Comparison of ENCODE assay signal across 1 cellular context in the genomic region with DNA sequence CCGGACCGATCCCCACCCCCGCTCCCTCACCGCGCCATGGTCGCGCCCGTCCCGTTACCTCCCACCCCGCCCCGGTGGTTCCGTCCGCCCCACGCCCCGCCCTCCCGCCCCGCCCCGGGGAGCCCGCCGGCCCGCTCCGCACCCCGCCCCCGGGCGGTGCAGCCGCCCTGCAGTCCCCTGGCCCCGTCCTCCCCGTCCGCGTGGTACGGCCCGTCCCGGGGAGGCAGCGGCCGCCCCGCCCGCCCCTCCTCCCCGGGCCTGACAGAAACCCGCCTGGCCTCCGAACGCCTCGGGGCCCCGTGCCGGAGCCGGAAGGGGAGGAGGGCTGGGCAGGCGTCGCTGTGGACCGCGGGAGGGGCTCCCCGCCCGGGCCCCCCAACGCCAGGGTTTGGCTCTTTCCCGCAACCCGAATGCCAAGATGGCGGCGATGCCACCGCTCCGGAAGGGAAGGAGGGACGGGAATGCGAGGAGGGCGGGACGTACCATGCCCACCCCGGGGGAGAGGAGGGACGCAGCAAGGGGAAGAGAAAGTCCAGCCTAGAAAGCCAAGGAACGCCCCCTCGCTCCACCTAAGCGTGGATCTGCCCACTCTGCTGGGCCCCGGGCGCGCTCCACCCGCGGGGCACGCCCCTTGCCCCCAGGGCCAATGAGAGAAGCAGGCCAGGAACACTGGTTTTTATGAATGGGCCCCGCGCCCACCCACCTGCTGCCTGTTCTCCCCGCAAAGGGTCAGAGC.
TF ChIP-seq lines count a peak whose summit lies in the region.

A gene (minus strand): TSS at position 56 of the 736 bp plus-strand sequence. CDS start 132 bp downstream, outside the sequence.

TF ChIP-seq in HepG2, 621 proteins besides CTCF, POLR2A, EP300 and RAD21 (continued from another document and continues in another):
- TF ChIP-seq, protein P1, sequence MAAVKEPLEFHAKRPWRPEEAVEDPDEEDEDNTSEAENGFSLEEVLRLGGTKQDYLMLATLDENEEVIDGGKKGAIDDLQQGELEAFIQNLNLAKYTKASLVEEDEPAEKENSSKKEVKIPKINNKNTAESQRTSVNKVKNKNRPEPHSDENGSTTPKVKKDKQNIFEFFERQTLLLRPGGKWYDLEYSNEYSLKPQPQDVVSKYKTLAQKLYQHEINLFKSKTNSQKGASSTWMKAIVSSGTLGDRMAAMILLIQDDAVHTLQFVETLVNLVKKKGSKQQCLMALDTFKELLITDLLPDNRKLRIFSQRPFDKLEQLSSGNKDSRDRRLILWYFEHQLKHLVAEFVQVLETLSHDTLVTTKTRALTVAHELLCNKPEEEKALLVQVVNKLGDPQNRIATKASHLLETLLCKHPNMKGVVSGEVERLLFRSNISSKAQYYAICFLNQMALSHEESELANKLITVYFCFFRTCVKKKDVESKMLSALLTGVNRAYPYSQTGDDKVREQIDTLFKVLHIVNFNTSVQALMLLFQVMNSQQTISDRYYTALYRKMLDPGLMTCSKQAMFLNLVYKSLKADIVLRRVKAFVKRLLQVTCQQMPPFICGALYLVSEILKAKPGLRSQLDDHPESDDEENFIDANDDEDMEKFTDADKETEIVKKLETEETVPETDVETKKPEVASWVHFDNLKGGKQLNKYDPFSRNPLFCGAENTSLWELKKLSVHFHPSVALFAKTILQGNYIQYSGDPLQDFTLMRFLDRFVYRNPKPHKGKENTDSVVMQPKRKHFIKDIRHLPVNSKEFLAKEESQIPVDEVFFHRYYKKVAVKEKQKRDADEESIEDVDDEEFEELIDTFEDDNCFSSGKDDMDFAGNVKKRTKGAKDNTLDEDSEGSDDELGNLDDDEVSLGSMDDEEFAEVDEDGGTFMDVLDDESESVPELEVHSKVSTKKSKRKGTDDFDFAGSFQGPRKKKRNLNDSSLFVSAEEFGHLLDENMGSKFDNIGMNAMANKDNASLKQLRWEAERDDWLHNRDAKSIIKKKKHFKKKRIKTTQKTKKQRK (IDR thresholded peaks at IDR 0.05; ENCODE audit: low read length), result no peak
- peak; percentile 32; the same call in 1 of the 2 replicates for TF ChIP-seq ZMYM3 (CRISPR knock-in tag; IDR thresholded peaks at IDR 0.05)
- TF ChIP-seq HNF4G (IDR thresholded peaks at IDR 0.05; ENCODE audit: borderline replicate concordance, low read depth, low read length), result peak; percentile 36; the same call in 1 of the 2 replicates
- TF ChIP-seq HNF4G (CRISPR knock-in tag; IDR thresholded peaks at IDR 0.05; ENCODE audit: borderline replicate concordance, low read depth), result peak; percentile 65
- no peak for TF ChIP-seq NPAS2 (CRISPR knock-in tag; IDR thresholded peaks at IDR 0.05; ENCODE audit: borderline replicate concordance)
- no peak for TF ChIP-seq HMGA1 (CRISPR knock-in tag; conservative IDR thresholded peaks at IDR 0.05)
- TF ChIP-seq WIZ (CRISPR knock-in tag; IDR thresholded peaks at IDR 0.05), result no peak; the same call in 1 of the 2 replicates
- TF ChIP-seq, protein P2, sequence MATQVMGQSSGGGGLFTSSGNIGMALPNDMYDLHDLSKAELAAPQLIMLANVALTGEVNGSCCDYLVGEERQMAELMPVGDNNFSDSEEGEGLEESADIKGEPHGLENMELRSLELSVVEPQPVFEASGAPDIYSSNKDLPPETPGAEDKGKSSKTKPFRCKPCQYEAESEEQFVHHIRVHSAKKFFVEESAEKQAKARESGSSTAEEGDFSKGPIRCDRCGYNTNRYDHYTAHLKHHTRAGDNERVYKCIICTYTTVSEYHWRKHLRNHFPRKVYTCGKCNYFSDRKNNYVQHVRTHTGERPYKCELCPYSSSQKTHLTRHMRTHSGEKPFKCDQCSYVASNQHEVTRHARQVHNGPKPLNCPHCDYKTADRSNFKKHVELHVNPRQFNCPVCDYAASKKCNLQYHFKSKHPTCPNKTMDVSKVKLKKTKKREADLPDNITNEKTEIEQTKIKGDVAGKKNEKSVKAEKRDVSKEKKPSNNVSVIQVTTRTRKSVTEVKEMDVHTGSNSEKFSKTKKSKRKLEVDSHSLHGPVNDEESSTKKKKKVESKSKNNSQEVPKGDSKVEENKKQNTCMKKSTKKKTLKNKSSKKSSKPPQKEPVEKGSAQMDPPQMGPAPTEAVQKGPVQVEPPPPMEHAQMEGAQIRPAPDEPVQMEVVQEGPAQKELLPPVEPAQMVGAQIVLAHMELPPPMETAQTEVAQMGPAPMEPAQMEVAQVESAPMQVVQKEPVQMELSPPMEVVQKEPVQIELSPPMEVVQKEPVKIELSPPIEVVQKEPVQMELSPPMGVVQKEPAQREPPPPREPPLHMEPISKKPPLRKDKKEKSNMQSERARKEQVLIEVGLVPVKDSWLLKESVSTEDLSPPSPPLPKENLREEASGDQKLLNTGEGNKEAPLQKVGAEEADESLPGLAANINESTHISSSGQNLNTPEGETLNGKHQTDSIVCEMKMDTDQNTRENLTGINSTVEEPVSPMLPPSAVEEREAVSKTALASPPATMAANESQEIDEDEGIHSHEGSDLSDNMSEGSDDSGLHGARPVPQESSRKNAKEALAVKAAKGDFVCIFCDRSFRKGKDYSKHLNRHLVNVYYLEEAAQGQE (IDR thresholded peaks at IDR 0.05; ENCODE audit: borderline replicate concordance in 1 of 2, low read depth in 1 of 2, low read length in 2 of 2), result peak in 1 of 2 experiments; percentile 21; a peak in 1 of 4 replicates
- TF ChIP-seq, protein P3, sequence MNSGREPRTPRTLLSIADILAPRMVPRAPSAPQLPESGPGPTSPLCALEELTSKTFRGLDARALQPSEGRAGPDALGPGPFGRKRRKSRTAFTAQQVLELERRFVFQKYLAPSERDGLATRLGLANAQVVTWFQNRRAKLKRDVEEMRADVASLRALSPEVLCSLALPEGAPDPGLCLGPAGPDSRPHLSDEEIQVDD (CRISPR knock-in tag; IDR thresholded peaks at IDR 0.05; ENCODE audit: borderline replicate concordance), result no peak
- TF ChIP-seq ZNF577 (CRISPR knock-in tag; IDR thresholded peaks at IDR 0.05; ENCODE audit: borderline replicate concordance, low read depth), result no peak
- peak; percentile 61 for TF ChIP-seq ELF3 (CRISPR knock-in tag; IDR thresholded peaks at IDR 0.05)
- TF ChIP-seq, protein P4, sequence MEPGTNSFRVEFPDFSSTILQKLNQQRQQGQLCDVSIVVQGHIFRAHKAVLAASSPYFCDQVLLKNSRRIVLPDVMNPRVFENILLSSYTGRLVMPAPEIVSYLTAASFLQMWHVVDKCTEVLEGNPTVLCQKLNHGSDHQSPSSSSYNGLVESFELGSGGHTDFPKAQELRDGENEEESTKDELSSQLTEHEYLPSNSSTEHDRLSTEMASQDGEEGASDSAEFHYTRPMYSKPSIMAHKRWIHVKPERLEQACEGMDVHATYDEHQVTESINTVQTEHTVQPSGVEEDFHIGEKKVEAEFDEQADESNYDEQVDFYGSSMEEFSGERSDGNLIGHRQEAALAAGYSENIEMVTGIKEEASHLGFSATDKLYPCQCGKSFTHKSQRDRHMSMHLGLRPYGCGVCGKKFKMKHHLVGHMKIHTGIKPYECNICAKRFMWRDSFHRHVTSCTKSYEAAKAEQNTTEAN (CRISPR knock-in tag; conservative IDR thresholded peaks at IDR 0.05), result peak; percentile 56; the same call in 1 of the 2 replicates
- TF ChIP-seq ZNF563 (CRISPR knock-in tag; IDR thresholded peaks at IDR 0.05), result peak; percentile 77
- TF ChIP-seq CENPT (CRISPR knock-in tag; IDR thresholded peaks at IDR 0.05; ENCODE audit: low read depth), result no peak
- no peak for TF ChIP-seq IKZF4 (CRISPR knock-in tag; IDR thresholded peaks at IDR 0.05; ENCODE audit: borderline replicate concordance, low read depth, not compliant biosample characterization)
- TF ChIP-seq, protein P5, sequence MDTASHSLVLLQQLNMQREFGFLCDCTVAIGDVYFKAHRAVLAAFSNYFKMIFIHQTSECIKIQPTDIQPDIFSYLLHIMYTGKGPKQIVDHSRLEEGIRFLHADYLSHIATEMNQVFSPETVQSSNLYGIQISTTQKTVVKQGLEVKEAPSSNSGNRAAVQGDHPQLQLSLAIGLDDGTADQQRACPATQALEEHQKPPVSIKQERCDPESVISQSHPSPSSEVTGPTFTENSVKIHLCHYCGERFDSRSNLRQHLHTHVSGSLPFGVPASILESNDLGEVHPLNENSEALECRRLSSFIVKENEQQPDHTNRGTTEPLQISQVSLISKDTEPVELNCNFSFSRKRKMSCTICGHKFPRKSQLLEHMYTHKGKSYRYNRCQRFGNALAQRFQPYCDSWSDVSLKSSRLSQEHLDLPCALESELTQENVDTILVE (CRISPR knock-in tag; IDR thresholded peaks at IDR 0.05), result peak; percentile 99
- TF ChIP-seq U2AF2 (IDR thresholded peaks at IDR 0.05; ENCODE audit: low read depth, low read length), result 0 out of 2 replicates have a peak, but pooled peaks have one; percentile 44
- TF ChIP-seq, protein P6, sequence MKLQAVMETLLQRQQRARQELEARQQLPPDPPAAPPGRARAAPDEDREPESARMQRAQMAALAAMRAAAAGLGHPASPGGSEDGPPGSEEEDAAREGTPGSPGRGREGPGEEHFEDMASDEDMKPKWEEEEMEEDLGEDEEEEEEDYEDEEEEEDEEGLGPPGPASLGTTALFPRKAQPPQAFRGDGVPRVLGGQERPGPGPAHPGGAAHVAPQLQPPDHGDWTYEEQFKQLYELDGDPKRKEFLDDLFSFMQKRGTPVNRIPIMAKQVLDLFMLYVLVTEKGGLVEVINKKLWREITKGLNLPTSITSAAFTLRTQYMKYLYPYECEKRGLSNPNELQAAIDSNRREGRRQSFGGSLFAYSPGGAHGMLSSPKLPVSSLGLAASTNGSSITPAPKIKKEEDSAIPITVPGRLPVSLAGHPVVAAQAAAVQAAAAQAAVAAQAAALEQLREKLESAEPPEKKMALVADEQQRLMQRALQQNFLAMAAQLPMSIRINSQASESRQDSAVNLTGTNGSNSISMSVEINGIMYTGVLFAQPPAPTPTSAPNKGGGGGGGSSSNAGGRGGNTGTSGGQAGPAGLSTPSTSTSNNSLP (IDR thresholded peaks at IDR 0.05; ENCODE audit: low read depth, low read length), result no peak
- TF ChIP-seq SP5 (CRISPR knock-in tag; IDR thresholded peaks at IDR 0.05; ENCODE audit: borderline replicate concordance, low read depth), result peak; percentile 95
- TF ChIP-seq ZNF225 (CRISPR knock-in tag; IDR thresholded peaks at IDR 0.05), result no peak; the same call in 1 of the 2 replicates
- TF ChIP-seq PHF5A (CRISPR knock-in tag; IDR thresholded peaks at IDR 0.05; ENCODE audit: low read depth, unreplicated experiment), result peak; percentile 47
- no peak for TF ChIP-seq ZNF496 (CRISPR knock-in tag; IDR thresholded peaks at IDR 0.05; ENCODE audit: insufficient replicate concordance)
- no peak for TF ChIP-seq ISX (CRISPR knock-in tag; conservative IDR thresholded peaks at IDR 0.05)
- TF ChIP-seq, protein P7, sequence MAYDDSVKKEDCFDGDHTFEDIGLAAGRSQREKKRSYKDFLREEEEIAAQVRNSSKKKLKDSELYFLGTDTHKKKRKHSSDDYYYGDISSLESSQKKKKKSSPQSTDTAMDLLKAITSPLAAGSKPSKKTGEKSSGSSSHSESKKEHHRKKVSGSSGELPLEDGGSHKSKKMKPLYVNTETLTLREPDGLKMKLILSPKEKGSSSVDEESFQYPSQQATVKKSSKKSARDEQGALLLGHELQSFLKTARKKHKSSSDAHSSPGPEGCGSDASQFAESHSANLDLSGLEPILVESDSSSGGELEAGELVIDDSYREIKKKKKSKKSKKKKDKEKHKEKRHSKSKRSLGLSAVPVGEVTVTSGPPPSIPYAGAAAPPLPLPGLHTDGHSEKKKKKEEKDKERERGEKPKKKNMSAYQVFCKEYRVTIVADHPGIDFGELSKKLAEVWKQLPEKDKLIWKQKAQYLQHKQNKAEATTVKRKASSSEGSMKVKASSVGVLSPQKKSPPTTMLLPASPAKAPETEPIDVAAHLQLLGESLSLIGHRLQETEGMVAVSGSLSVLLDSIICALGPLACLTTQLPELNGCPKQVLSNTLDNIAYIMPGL (CRISPR knock-in tag; IDR thresholded peaks at IDR 0.05; ENCODE audit: borderline replicate concordance in 1 of 2, low read depth in 1 of 2), result peak; percentile 75 to 93
- TF ChIP-seq SATB2 (CRISPR knock-in tag; IDR thresholded peaks at IDR 0.05), result no peak
- 0 out of 2 replicates have a peak, but pooled peaks have one; percentile 60 for TF ChIP-seq ZNF772 (CRISPR knock-in tag; IDR thresholded peaks at IDR 0.05)
- TF ChIP-seq SPEN (CRISPR knock-in tag; IDR thresholded peaks at IDR 0.05; ENCODE audit: low read depth), result peak; percentile 90
- peak; percentile 89; the same call in 1 of the 2 replicates for TF ChIP-seq ZNF615 (CRISPR knock-in tag; IDR thresholded peaks at IDR 0.05; ENCODE audit: borderline replicate concordance)
- TF ChIP-seq LCORL (IDR thresholded peaks at IDR 0.05), result no peak
- TF ChIP-seq LCORL (CRISPR knock-in tag; IDR thresholded peaks at IDR 0.05), result peak; percentile 53; the same call in 1 of the 2 replicates
- TF ChIP-seq ZNF468 (CRISPR knock-in tag; IDR thresholded peaks at IDR 0.05), result no peak
- TF ChIP-seq HHEX (CRISPR knock-in tag; IDR thresholded peaks at IDR 0.05), result no peak
- TF ChIP-seq ZNF569 (CRISPR knock-in tag; IDR thresholded peaks at IDR 0.05; ENCODE audit: borderline replicate concordance), result no peak
- TF ChIP-seq, protein P8, sequence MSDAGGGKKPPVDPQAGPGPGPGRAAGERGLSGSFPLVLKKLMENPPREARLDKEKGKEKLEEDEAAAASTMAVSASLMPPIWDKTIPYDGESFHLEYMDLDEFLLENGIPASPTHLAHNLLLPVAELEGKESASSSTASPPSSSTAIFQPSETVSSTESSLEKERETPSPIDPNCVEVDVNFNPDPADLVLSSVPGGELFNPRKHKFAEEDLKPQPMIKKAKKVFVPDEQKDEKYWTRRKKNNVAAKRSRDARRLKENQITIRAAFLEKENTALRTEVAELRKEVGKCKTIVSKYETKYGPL (CRISPR knock-in tag; IDR thresholded peaks at IDR 0.05), result no peak
- TF ChIP-seq JUN (CRISPR knock-in tag; IDR thresholded peaks at IDR 0.05), result peak; percentile 63; the same call in 1 of the 2 replicates
- no peak for TF ChIP-seq FLYWCH1 (CRISPR knock-in tag; IDR thresholded peaks at IDR 0.05)
- TF ChIP-seq MBD4 (IDR thresholded peaks at IDR 0.05; ENCODE audit: borderline replicate concordance, low read length), result no peak
- TF ChIP-seq, protein P9, sequence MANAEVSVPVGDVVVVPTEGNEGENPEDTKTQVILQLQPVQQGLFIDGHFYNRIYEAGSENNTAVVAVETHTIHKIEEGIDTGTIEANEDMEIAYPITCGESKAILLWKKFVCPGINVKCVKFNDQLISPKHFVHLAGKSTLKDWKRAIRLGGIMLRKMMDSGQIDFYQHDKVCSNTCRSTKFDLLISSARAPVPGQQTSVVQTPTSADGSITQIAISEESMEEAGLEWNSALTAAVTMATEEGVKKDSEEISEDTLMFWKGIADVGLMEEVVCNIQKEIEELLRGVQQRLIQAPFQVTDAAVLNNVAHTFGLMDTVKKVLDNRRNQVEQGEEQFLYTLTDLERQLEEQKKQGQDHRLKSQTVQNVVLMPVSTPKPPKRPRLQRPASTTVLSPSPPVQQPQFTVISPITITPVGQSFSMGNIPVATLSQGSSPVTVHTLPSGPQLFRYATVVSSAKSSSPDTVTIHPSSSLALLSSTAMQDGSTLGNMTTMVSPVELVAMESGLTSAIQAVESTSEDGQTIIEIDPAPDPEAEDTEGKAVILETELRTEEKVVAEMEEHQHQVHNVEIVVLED (CRISPR knock-in tag; IDR thresholded peaks at IDR 0.05; ENCODE audit: borderline replicate concordance), result peak; percentile 80
- no peak; the same call in none of the 2 replicates for TF ChIP-seq KDM3A (CRISPR knock-in tag; IDR thresholded peaks at IDR 0.05; ENCODE audit: low read depth)
- TF ChIP-seq ZNF674 (CRISPR knock-in tag; IDR thresholded peaks at IDR 0.05; ENCODE audit: low read depth), result 0 out of 2 replicates have a peak, but pooled peaks have one; percentile 67
- peak; percentile 98 for TF ChIP-seq KDM2A (CRISPR knock-in tag; IDR thresholded peaks at IDR 0.05; ENCODE audit: borderline replicate concordance, low read depth)
- TF ChIP-seq ZNF451 (CRISPR knock-in tag; IDR thresholded peaks at IDR 0.05), result no peak
